ENCODE assay signal across 11 cellular contexts in the genomic region with DNA sequence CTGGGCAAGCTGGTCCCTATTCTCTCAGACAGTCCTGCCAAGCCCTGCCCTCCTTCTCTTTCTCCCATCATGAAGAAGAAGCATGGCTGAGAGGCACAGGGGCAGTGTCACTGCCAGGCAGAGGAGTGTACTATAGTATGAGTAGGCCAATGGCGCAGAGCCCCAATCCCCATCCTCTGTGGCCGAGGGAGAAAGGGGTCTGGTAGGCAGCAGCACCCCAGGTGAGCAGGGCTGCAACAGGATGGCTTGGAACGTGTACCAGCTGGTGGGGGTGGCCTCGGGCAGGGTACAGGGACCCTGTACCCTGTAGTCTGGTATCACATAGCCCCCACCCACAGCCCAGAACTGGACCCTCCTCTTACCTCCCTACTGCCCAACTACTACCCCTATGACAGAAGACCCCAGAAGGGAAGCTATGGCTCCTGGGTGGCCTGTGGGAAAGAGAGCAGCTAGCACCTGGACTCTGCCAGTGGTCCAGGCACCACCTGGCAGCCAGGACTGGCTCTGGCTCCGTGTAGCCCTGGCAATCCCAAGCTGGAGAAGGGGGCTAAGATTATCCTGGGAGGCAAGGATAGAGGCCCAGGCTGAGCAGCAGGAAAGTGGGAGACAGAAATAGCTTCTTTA. TPM values are rescaled to one million over a fixed set of nuclear protein-coding genes. Genes with fewer than 3 reads are reported as not detected.
DNase-seq lines count a peak whose midpoint lies in the region; ATAC-seq, FAIRE-seq and TF ChIP-seq lines count a peak whose summit lies in the region.
"Had no signal": no experiment of that assay in that cellular context is flagged by ENCODE, and none has a peak within 500 bp of the region (broad histone marks: within the 10 kb centered on the region; RNA-seq: fewer than 3 reads in every experiment).

No MANE protein-coding gene starts in this region.

- H3K36me3 ChIP-seq in liver (ENCODE audit: control insufficient read depth in 4 of 4, insufficient read depth in 3 of 4, low read depth in 1 of 4, low read length in 3 of 4), result peaks cover 10 to 30% (median 24%) of the 10 kb centered on the region in 4 donors
- peaks cover 42% of the 10 kb centered on the region for H3K36me3 ChIP-seq in suprapubic skin

- peak overlapping the region; percentile 95 for H3K27ac ChIP-seq in angular gyrus (ENCODE audit: low read depth, low read length)
- H3K27ac ChIP-seq in liver (ENCODE audit: low read depth in 1 of 2, low read length in 2 of 2), result peak overlapping the region; percentile 48 to 58
- peak overlapping the region; percentile 93 for H3K27ac ChIP-seq in suprapubic skin

- no peaks in the 10 kb centered on the region for H3K27me3 Mint-ChIP-seq in T-helper 1 cell treated with Interleukin-12 subunit alpha and Interleukin-12 subunit beta and Interleukin-4 antibody, amounts not matched to agents 30 μg/mL and 1 μg/mL, for 36 hours (ENCODE audit: low read depth)
- H3K27me3 Mint-ChIP-seq in immature natural killer cell (ENCODE audit: low read depth in 3 of 3), result peaks cover 2 to 14% (median 7%) of the 10 kb centered on the region in 3 donors

- TF ChIP-seq RAD21 in liver (IDR thresholded peaks at IDR 0.05), result no peak

- FAIRE-seq in GM12891 (lab: Jason Lieb, UNC), result no peak

- no peaks in the 10 kb centered on the region for H3K9me3 ChIP-seq in liver (ENCODE audit: control insufficient read depth in 4 of 4, low read length in 3 of 4)
- H3K9me3 ChIP-seq in suprapubic skin, result no peaks in the 10 kb centered on the region

- H3K27ac Mint-ChIP-seq in T-helper 1 cell treated with Interleukin-12 subunit alpha and Interleukin-12 subunit beta and Interleukin-4 antibody, amounts not matched to agents 30 μg/mL and 1 μg/mL, for 36 hours, result peak overlapping the region; percentile 24
- H3K27ac Mint-ChIP-seq in immature natural killer cell, result peak overlapping the region in 1 of 6 donors; percentile 24

- peak overlapping the region in 1 of 2 donors; percentile 25 for H3K9ac ChIP-seq in liver (ENCODE audit: low read depth in 1 of 2, low read length in 2 of 2)

- no peak for TF ChIP-seq CTCF in liver (IDR thresholded peaks at IDR 0.05; ENCODE audit: low read depth, low read length, missing input control)
- no peak for TF ChIP-seq CTCF in suprapubic skin (IDR thresholded peaks at IDR 0.05)

- H3K9me3 Mint-ChIP-seq in T-helper 1 cell treated with Interleukin-12 subunit alpha and Interleukin-12 subunit beta and Interleukin-4 antibody, amounts not matched to agents 30 μg/mL and 1 μg/mL, for 36 hours, result no peaks in the 10 kb centered on the region
- no peaks in the 10 kb centered on the region for H3K9me3 Mint-ChIP-seq in immature natural killer cell

- peaks cover 26 to 48% (median 40%) of the 10 kb centered on the region in 4 donors for H3K4me1 ChIP-seq in liver (ENCODE audit: control insufficient read depth in 4 of 4, insufficient read depth in 4 of 4, low read length in 3 of 4)
- H3K4me1 ChIP-seq in suprapubic skin, result peaks cover 71% of the 10 kb centered on the region

- H3K4me3 Mint-ChIP-seq in T-helper 1 cell treated with Interleukin-12 subunit alpha and Interleukin-12 subunit beta and Interleukin-4 antibody, amounts not matched to agents 30 μg/mL and 1 μg/mL, for 36 hours, result no peak overlapping the region
- H3K4me3 Mint-ChIP-seq in immature natural killer cell, result no peak overlapping the region

- DNase-seq in T-helper 1 cell, result no peak
- no peak for DNase-seq in suprapubic skin (ENCODE audit: low spot score in 2 of 2)
- no peak for DNase-seq in immature natural killer cell
- DNase-seq in GM12891 (ENCODE audit: insufficient read length, low spot score), result no peak
- DNase-seq: ACHN, MV-4-11 had no signal

- WGBS in liver, result 74% methylated on average over 5 of the region's 5 CpGs
- 51% methylated on average over 4 of the region's 5 CpGs for WGBS in suprapubic skin

- TF ChIP-seq POLR2A in suprapubic skin (IDR thresholded peaks at IDR 0.05) (no peak), GM12891 (IDR thresholded peaks at IDR 0.05; ENCODE audit: low read depth, low read length) (no peak)

- peaks cover 31% of the 10 kb centered on the region for H3K4me1 Mint-ChIP-seq in T-helper 1 cell treated with Interleukin-12 subunit alpha and Interleukin-12 subunit beta and Interleukin-4 antibody, amounts not matched to agents 30 μg/mL and 1 μg/mL, for 36 hours (ENCODE audit: low read depth)
- H3K4me1 Mint-ChIP-seq in immature natural killer cell, result peaks cover 42 to 66% of the 10 kb centered on the region in 2 donors

- peaks cover 15% of the 10 kb centered on the region for H3K36me3 Mint-ChIP-seq in T-helper 1 cell treated with Interleukin-12 subunit alpha and Interleukin-12 subunit beta and Interleukin-4 antibody, amounts not matched to agents 30 μg/mL and 1 μg/mL, for 36 hours (ENCODE audit: low read depth)
- H3K36me3 Mint-ChIP-seq in immature natural killer cell, result peaks cover 0 to 8% (median 4%) of the 10 kb centered on the region in 3 donors

- TF ChIP-seq EP300 in suprapubic skin (IDR thresholded peaks at IDR 0.05), result no peak

- H3K4me3 ChIP-seq in liver (ENCODE audit: low read depth in 1 of 3, low read length in 3 of 3) (no peak overlapping the region), suprapubic skin (peak overlapping the region; percentile 36)

- no peaks in the 10 kb centered on the region for H3K27me3 ChIP-seq in liver (ENCODE audit: control insufficient read depth in 4 of 4, insufficient read depth in 4 of 4, low read length in 3 of 4)
- H3K27me3 ChIP-seq in suprapubic skin, result no peaks in the 10 kb centered on the region

- no peak for ATAC-seq in HG03159 (IDR thresholded peaks at IDR 0.05; ENCODE audit: unreplicated experiment)

TF ChIP-seq in liver, 16 proteins besides CTCF, POLR2A, EP300 and RAD21:
- TF ChIP-seq ATF3 (IDR thresholded peaks at IDR 0.05) (no peak), FOXA2 (IDR thresholded peaks at IDR 0.05) (no peak), TAF1 (conservative IDR thresholded peaks at IDR 0.05) (no peak)

TF ChIP-seq in GM12891, 5 proteins besides CTCF, POLR2A, EP300 and RAD21:
- TF ChIP-seq POLR2AphosphoS5 (IDR thresholded peaks at IDR 0.05; ENCODE audit: low read depth, low read length) (no peak), SPI1 (IDR thresholded peaks at IDR 0.05; ENCODE audit: low read depth, low read length) (no peak), POU2F2 (IDR thresholded peaks at IDR 0.05; ENCODE audit: low read depth, low read length) (no peak), PAX5 (IDR thresholded peaks at IDR 0.05; ENCODE audit: insufficient read depth, low read length, severe bottlenecking) (no peak), TAF1 (IDR thresholded peaks at IDR 0.05; ENCODE audit: low read depth, low read length) (no peak)
TF ChIP-seq in GM12891: peak in this region for 0.

RNA-seq across cellular contexts. Expression of gene SMARCD2, which starts 4.4 kb away (rescaled TPM):
- total RNA-seq in liver (10 to 100 TPM; 36.3 to 67.9 TPM), suprapubic skin (100 to 1,000 TPM; 234 to 337 (median 309) TPM)
- polyA plus RNA-seq in liver (10 to 100 TPM; 14.5 to 42.5 TPM), immature natural killer cell (10 to 100 TPM; 77.9 to 83.7 (median 82.9) TPM)
- 56.0 TPM for polyA plus RNA-seq in GM12891 (2012; ENCODE audit: low read depth, missing spikeins)

RNA-seq across cellular contexts. Expression of gene FTSJ3, which starts 10.6 kb away (rescaled TPM):
- total RNA-seq in liver (10 to 100 TPM; 20.2 to 31.1 TPM), suprapubic skin (10 to 100 TPM; 46.4 to 54.7 (median 48.4) TPM)
- polyA plus RNA-seq in liver (10 to 100 TPM; 10.5 to 18.2 TPM), immature natural killer cell (10 to 100 TPM; 13.3 to 37.9 (median 19.0) TPM)
- polyA plus RNA-seq in GM12891 (2012; ENCODE audit: low read depth, missing spikeins), result 27.1 TPM

RNA-seq across cellular contexts. Expression of gene PSMC5, which starts 10.8 kb away (rescaled TPM):
- 10 to 100 TPM; 51.0 to 57.1 TPM for total RNA-seq in liver
- 10 to 100 TPM; 87.3 to 87.4 TPM for polyA plus RNA-seq in liver
- total RNA-seq in suprapubic skin, result 100 to 1,000 TPM; 105 to 144 (median 118) TPM
- polyA plus RNA-seq in immature natural killer cell, result 100 to 1,000 TPM; 130 to 222 (median 148) TPM
- polyA plus RNA-seq in GM12891 (2012; ENCODE audit: low read depth, missing spikeins), result 125 TPM

RNA-seq across cellular contexts. Expression of gene CSH2, which starts 35.4 kb away (rescaled TPM):
- total RNA-seq in liver, result not detected
- polyA plus RNA-seq in liver, result not detected
- not detected for total RNA-seq in suprapubic skin
- not detected for polyA plus RNA-seq in immature natural killer cell
- not detected for polyA plus RNA-seq in GM12891 (2012; ENCODE audit: low read depth, missing spikeins)
- total RNA-seq: subcutaneous adipose tissue had no signal

RNA-seq across cellular contexts. Expression of gene GH2, which starts 43.7 kb away (rescaled TPM):
- total RNA-seq in liver (not detected), suprapubic skin (not detected)
- polyA plus RNA-seq in liver (not detected), immature natural killer cell (not detected)
- polyA plus RNA-seq in GM12891 (2012; ENCODE audit: low read depth, missing spikeins), result not detected
- total RNA-seq: subcutaneous adipose tissue had no signal
